ENCODE assay signal across 11 cellular contexts in genomic region chr3:126468028-126468891, GRCh38. TPM values are rescaled to one million over a fixed set of nuclear protein-coding genes. Genes with fewer than 3 reads are reported as not detected.
DNase-seq lines count a peak whose midpoint lies in the region; ATAC-seq and TF ChIP-seq lines count a peak whose summit lies in the region.
"Had no signal": no experiment of that assay in that cellular context is flagged by ENCODE, and none has a peak within 500 bp of the region (broad histone marks: within the 10 kb centered on the region; RNA-seq: fewer than 3 reads in every experiment).

No MANE protein-coding gene starts in this region.

- H2BK5ac ChIP-seq in IMR-90 (ENCODE audit: low read depth, low read length, poor library complexity, severe bottlenecking) = no peak overlapping the region

- H3K27me3 ChIP-seq in IMR-90 (ENCODE audit: control insufficient read depth, insufficient read depth, low read length) = no peaks in the 10 kb centered on the region

- CTCF ChIA-PET in IMR-90 (lab: Yijun Ruan, JAX) = no interaction called here

- peaks cover 11% of the 10 kb centered on the region for H3K9me1 ChIP-seq in IMR-90 (ENCODE audit: insufficient read depth, low read length)

- H2BK120ac ChIP-seq in IMR-90 (ENCODE audit: low read depth, low read length) = no peak overlapping the region

- DNase-seq in CD1c-positive myeloid dendritic cell (ENCODE audit: extremely low spot score) (peak; percentile 47), IMR-90 (peak; percentile 11), choroid plexus epithelial cell (ENCODE audit: low read depth) (peak; percentile 52), nephron progenitor cell (no peak), NCI-H748 treated with DMSO at 0.1 percent for 48 hours (lab: John Stamatoyannopoulos, UW) (no peak), NCI-H748 (lab: John Stamatoyannopoulos, UW; ENCODE audit: unreplicated experiment) (no peak)
- DNase-seq: DMS 273 treated with DMSO at 0.1 percent for 48 hours, NCI-H146, PC-3 had no signal

- no TSS peak for BruUV-seq in IMR-90 (replicated peaks; lab: Mats Ljungman, UMichigan)

- H3K23ac ChIP-seq in IMR-90 (ENCODE audit: low read depth, low read length) = no peak overlapping the region

- H3K56ac ChIP-seq in IMR-90 (ENCODE audit: extremely low read depth, insufficient read depth, low read length) = no peak overlapping the region

- H2AK5ac ChIP-seq in IMR-90 (ENCODE audit: low read depth, low read length) = no peak overlapping the region

- H2AFZ ChIP-seq in IMR-90 (replicated peaks; ENCODE audit: low read length, poor library complexity) = no peak overlapping the region

- peaks cover 44% of the 10 kb centered on the region for H4K20me1 ChIP-seq in IMR-90 (ENCODE audit: insufficient read depth, low read length)

- H3K4me1 ChIP-seq in IMR-90 (ENCODE audit: control insufficient read depth, insufficient read depth, low read length) = peaks cover 10% of the 10 kb centered on the region; the same call in 1 of the 2 replicates

- H3K36me3 ChIP-seq in IMR-90 (ENCODE audit: control insufficient read depth, insufficient read depth, low read length) = peaks cover 73% of the 10 kb centered on the region

- H3K9me3 ChIP-seq in IMR-90 (ENCODE audit: control insufficient read depth, insufficient read depth, low read length) = no peaks in the 10 kb centered on the region

- dilution Hi-C loops in IMR-90 (cut with HindIII; ENCODE audit: low sequenced_read_pairs, unreplicated experiment) = no loop called here

- H3K27ac ChIP-seq in IMR-90 (ENCODE audit: insufficient read depth, low read length) = no peak overlapping the region

- peaks cover 29% of the 10 kb centered on the region for H3K4me1 Mint-ChIP-seq in nephron progenitor cell

- no peak overlapping the region for H2BK15ac ChIP-seq in IMR-90 (ENCODE audit: low read depth, low read length)

- no peaks in the 10 kb centered on the region for H3K9me3 Mint-ChIP-seq in nephron progenitor cell

- no peak overlapping the region for H3K4me3 Mint-ChIP-seq in nephron progenitor cell

- no peak overlapping the region for H3K4me2 ChIP-seq in IMR-90 (ENCODE audit: low read depth, low read length)

- TF ChIP-seq POLR2A in IMR-90 (IDR thresholded peaks at IDR 0.05; ENCODE audit: low read depth, low read length) = no peak

- H2BK20ac ChIP-seq in IMR-90 (ENCODE audit: low read depth, low read length) = no peak overlapping the region

- TF ChIP-seq RAD21 in IMR-90 (IDR thresholded peaks at IDR 0.05; ENCODE audit: low read length) = no peak

- no peak overlapping the region for H3K18ac ChIP-seq in IMR-90 (ENCODE audit: low read depth, low read length)

- TF ChIP-seq CTCF in IMR-90 (conservative IDR thresholded peaks at IDR 0.05; ENCODE audit: low read depth, low read length) = no peak
- TF ChIP-seq CTCF in choroid plexus epithelial cell (conservative IDR thresholded peaks at IDR 0.05; ENCODE audit: low read depth, low read length) = no peak
- no peak for TF ChIP-seq CTCF in nephron progenitor cell (IDR thresholded peaks at IDR 0.05)

- in situ Hi-C loops in IMR-90 (cut with MboI; ENCODE audit: low sequenced_read_pairs) = no loop called here

- no peak overlapping the region for H4K8ac ChIP-seq in IMR-90 (ENCODE audit: low read depth in 2 of 2, low read length in 2 of 2)

- ATAC-seq in IMR-90 (ENCODE audit: low read depth) (no peak), GM18858 (IDR thresholded peaks at IDR 0.05; ENCODE audit: unreplicated experiment) (no peak)
- ATAC-seq: PC-3 had no signal

- no peaks in the 10 kb centered on the region for H3K27me3 Mint-ChIP-seq in nephron progenitor cell (ENCODE audit: low read depth, poor library complexity)

- H3K14ac ChIP-seq in IMR-90 (replicated peaks; ENCODE audit: low read depth, low read length) = no peak overlapping the region

- no peak overlapping the region for H3K4ac ChIP-seq in IMR-90 (ENCODE audit: low read depth, low read length)

- H3K4me3 ChIP-seq in IMR-90 (ENCODE audit: insufficient read depth, low read depth, low read length) (no peak overlapping the region), choroid plexus epithelial cell (ENCODE audit: low read depth, low read length) (no peak overlapping the region)

- intact Hi-C loops in IMR-90 (cut with micrococcal nuclease) = no loop called here

- peaks cover 66% of the 10 kb centered on the region for H3K36me3 Mint-ChIP-seq in nephron progenitor cell (ENCODE audit: low read depth)

- no peak overlapping the region for H2AK9ac ChIP-seq in IMR-90 (replicated peaks; ENCODE audit: low read depth, low read length, poor library complexity)

- peak overlapping the region; percentile 79 for H3K27ac Mint-ChIP-seq in nephron progenitor cell

- H4K91ac ChIP-seq in IMR-90 (ENCODE audit: insufficient read depth, low read depth, low read length) = no peak overlapping the region

- no peak overlapping the region for H4K5ac ChIP-seq in IMR-90 (ENCODE audit: low read depth, low read length)

- POLR2A ChIA-PET in IMR-90 (lab: Charles Lee; ENCODE audit: unreplicated experiment) = no interaction called here

- 89% methylated on average over 7 of the region's 13 CpGs; no CpG with 5 or more reads in 1 of the 2 experiments for WGBS in IMR-90 (ENCODE audit: extremely low coverage in 2 of 2, insufficient read length in 1 of 2), 2 experiments

- peaks cover 47 to 68% of the 10 kb centered on the region in 2 experiments for H3K79me1 ChIP-seq in IMR-90 (ENCODE audit: low read depth in 1 of 2, low read length in 2 of 2)

- H3K9ac ChIP-seq in IMR-90 (ENCODE audit: low read depth, low read length) = no peak overlapping the region

TF ChIP-seq in IMR-90, 13 proteins besides CTCF, POLR2A, EP300 and RAD21:
- peak; percentile 69 for TF ChIP-seq CEBPB (IDR thresholded peaks at IDR 0.05; ENCODE audit: low read depth, low read length)
- no peak for TF ChIP-seq SMC3 (IDR thresholded peaks at IDR 0.05; ENCODE audit: low read depth, low read length)

RNA-seq across cellular contexts. Expression of gene ZXDC, which starts 7.4 kb away (rescaled TPM):
- total RNA-seq in IMR-90 (2012; rRNA removed) = 13.1 and 14.3 TPM in 2 replicates
- polyA plus RNA-seq in IMR-90 (2012; rRNA removed) = 11.5 and 12.2 TPM in 2 replicates
- polyA plus RNA-seq in IMR-90 (2012; cell fraction: cytosol; rRNA removed) = 7.3 and 7.8 TPM in 2 replicates
- 24.3 and 25.6 TPM in 2 replicates for polyA plus RNA-seq in IMR-90 (2012; cell fraction: nucleus; rRNA removed; ENCODE audit: low replicate concordance)

RNA-seq across cellular contexts. Expression of gene UROC1, which starts 49.3 kb away (rescaled TPM):
- total RNA-seq in IMR-90 (2012; rRNA removed) = not detected in 2 replicates
- not detected in 2 replicates for polyA plus RNA-seq in IMR-90 (2012; rRNA removed)
- polyA plus RNA-seq in IMR-90 (2012; cell fraction: cytosol; rRNA removed) = not detected in 2 replicates
- not detected in 2 replicates for polyA plus RNA-seq in IMR-90 (2012; cell fraction: nucleus; rRNA removed; ENCODE audit: low replicate concordance)
- total RNA-seq: PC-3 had no signal
- polyA plus RNA-seq: neural cell had no signal

RNA-seq across cellular contexts. Expression of gene CHST13, which starts 55.7 kb away (rescaled TPM):
- total RNA-seq in IMR-90 (2012; rRNA removed) = not detected in 2 replicates
- polyA plus RNA-seq in IMR-90 (2012; rRNA removed) = not detected in 2 replicates
- 0.02 TPM in 1 of 2 replicates, not detected in the other for polyA plus RNA-seq in IMR-90 (2012; cell fraction: cytosol; rRNA removed)
- not detected in 2 replicates for polyA plus RNA-seq in IMR-90 (2012; cell fraction: nucleus; rRNA removed; ENCODE audit: low replicate concordance)
- total RNA-seq: PC-3 had no signal
- polyA plus RNA-seq: neural cell had no signal

Comparison
In these comparisons a context has a peak if more than half of its experiments do, and no peak if none do; other contexts are left out.
1. DNase-seq: peak in CD1c-positive myeloid dendritic cell (single experiment), IMR-90 (single experiment) and choroid plexus epithelial cell (single experiment); none in nephron progenitor cell (single experiment), NCI-H748 treated with DMSO at 0.1 percent for 48 hours (single experiment) and NCI-H748 (single experiment).